Comparison of ENCODE assay signal across 14 cellular contexts in genomic region chr1:39567302-39567701, GRCh38.
"Had no signal": no experiment of that assay in that cellular context is flagged by ENCODE, and none has a peak within 500 bp of the region (broad histone marks: within the 10 kb centered on the region; RNA-seq: fewer than 3 reads in every experiment).

No MANE protein-coding gene starts in this region.

- H3K27ac ChIP-seq: ascending aorta, gastroesophageal sphincter, left lung, parathyroid adenoma, thyroid gland had no signal

- H3K4me1 Mint-ChIP-seq: stimulated activated naive B cell treated with anti-CD40 and anti-IgM and Interleukin-4, amounts not matched to agents 10 μg/mL and 1 μg/mL and 100 μg/mL, for 72 hours had no signal

- H3K9ac ChIP-seq: parathyroid adenoma had no signal

- H3K27me3 ChIP-seq: ascending aorta, gastroesophageal sphincter, left lung, thyroid gland had no signal

- H3K27ac Mint-ChIP-seq: activated B cell treated with CpG ODN at 0.5 μM for 24 hours; activated CD4-positive, alpha-beta T cell treated with anti-CD3 and anti-CD28 coated beads, Interleukin-2, amount 10 ng/mL, durations not matched to agents 7 days and 5 days; stimulated activated naive B cell treated with anti-CD40 and anti-IgM and Interleukin-4, amounts not matched to agents 10 μg/mL and 1 μg/mL and 100 μg/mL, for 72 hours; T-helper 17 cell had no signal

- ATAC-seq: gastroesophageal sphincter; naive thymus-derived CD4-positive, alpha-beta T cell; stimulated activated naive B cell treated with anti-CD40 and anti-IgM and Interleukin-4, amounts not matched to agents 10 μg/mL and 1 μg/mL and 100 μg/mL, for 72 hours; T-helper 17 cell had no signal

- H3K79me2 ChIP-seq: parathyroid adenoma had no signal

- H3K9me3 ChIP-seq: ascending aorta, gastroesophageal sphincter, left lung, mucosa of descending colon, thyroid gland had no signal

- H2AFZ ChIP-seq: parathyroid adenoma had no signal

- H3K27me3 Mint-ChIP-seq: activated B cell treated with CpG ODN at 0.5 μM for 24 hours; activated CD4-positive, alpha-beta T cell treated with anti-CD3 and anti-CD28 coated beads, Interleukin-2, amount 10 ng/mL, durations not matched to agents 7 days and 5 days; naive thymus-derived CD4-positive, alpha-beta T cell; stimulated activated naive B cell treated with anti-CD40 and anti-IgM and Interleukin-4, amounts not matched to agents 10 μg/mL and 1 μg/mL and 100 μg/mL, for 72 hours; T-helper 17 cell had no signal

- DNase-seq: activated B cell treated with CpG ODN at 0.5 μM for 24 hours; activated CD4-positive, alpha-beta T cell treated with anti-CD3 and anti-CD28 coated beads, Interleukin-2, amount 10 ng/mL, durations not matched to agents 7 days and 5 days; activated effector memory CD4-positive, alpha-beta T cell treated with Interleukin-2 at 50 U/mL for 16 hours; islet precursor cell; left lung; mammary epithelial cell; naive thymus-derived CD4-positive, alpha-beta T cell; stimulated activated naive B cell treated with anti-CD40 and anti-IgM and Interleukin-4, amounts not matched to agents 10 μg/mL and 1 μg/mL and 100 μg/mL, for 72 hours; T-helper 17 cell; thyroid gland had no signal

- H3K4me3 Mint-ChIP-seq: activated B cell treated with CpG ODN at 0.5 μM for 24 hours; activated CD4-positive, alpha-beta T cell treated with anti-CD3 and anti-CD28 coated beads, Interleukin-2, amount 10 ng/mL, durations not matched to agents 7 days and 5 days; naive thymus-derived CD4-positive, alpha-beta T cell; stimulated activated naive B cell treated with anti-CD40 and anti-IgM and Interleukin-4, amounts not matched to agents 10 μg/mL and 1 μg/mL and 100 μg/mL, for 72 hours; T-helper 17 cell had no signal

- H3K4me1 ChIP-seq: ascending aorta, parathyroid adenoma had no signal

- H3K4me3 ChIP-seq: ascending aorta, gastroesophageal sphincter, left lung, mucosa of descending colon, thyroid gland had no signal

- H3K9me3 Mint-ChIP-seq: activated B cell treated with CpG ODN at 0.5 μM for 24 hours; activated CD4-positive, alpha-beta T cell treated with anti-CD3 and anti-CD28 coated beads, Interleukin-2, amount 10 ng/mL, durations not matched to agents 7 days and 5 days; stimulated activated naive B cell treated with anti-CD40 and anti-IgM and Interleukin-4, amounts not matched to agents 10 μg/mL and 1 μg/mL and 100 μg/mL, for 72 hours had no signal
